In the genomic region with DNA sequence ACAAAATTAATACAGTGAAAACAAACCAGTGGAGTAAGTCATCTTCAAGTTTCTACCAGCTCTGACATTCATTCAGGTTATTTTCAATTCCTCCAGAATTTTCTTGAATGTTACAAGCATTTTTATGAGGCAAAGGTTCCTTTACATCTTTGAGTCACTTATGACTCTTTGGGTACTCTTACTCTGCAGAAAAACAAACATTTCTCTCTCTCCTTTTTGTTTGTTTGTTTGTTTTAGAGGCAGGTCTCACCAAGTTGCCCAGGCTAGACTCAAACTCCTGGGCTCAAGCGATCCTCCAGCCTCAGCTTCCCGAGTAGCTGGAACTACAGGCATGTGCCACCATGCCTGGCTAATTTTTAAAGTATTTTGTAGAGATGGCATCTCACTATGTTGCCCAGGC, we compare ENCODE assay signal across 8 cellular contexts.
"Had no signal": no experiment of that assay in that cellular context is flagged by ENCODE, and none has a peak within 500 bp of the region (broad histone marks: within the 10 kb centered on the region; RNA-seq: fewer than 3 reads in every experiment).

No MANE protein-coding gene starts in this region.

- DNase-seq: IMR-90, KBM-7, KG1 had no signal

- H3K4me3 ChIP-seq: K562 had no signal

- FAIRE-seq: HepG2, HTR-8/SVneo, K562 had no signal

- H3K4me2 ChIP-seq: KMS-11 had no signal

- H3K9ac ChIP-seq: KMS-11 had no signal

- ATAC-seq: HepG2, K562 had no signal

- H3K27ac ChIP-seq: HL-60, KMS-11 had no signal
